Comparison of ENCODE assay signal across 8 cellular contexts in genomic region chr15:90931737-90932659, GRCh38. TPM values are rescaled to one million over a fixed set of nuclear protein-coding genes. Genes with fewer than 3 reads are reported as not detected.
A peak's percentile ranks its signal among the peaks of the same experiment; 100 is the strongest.
DNase-seq lines count a peak whose midpoint lies in the region; ATAC-seq and TF ChIP-seq lines count a peak whose summit lies in the region.

A gene with protein sequence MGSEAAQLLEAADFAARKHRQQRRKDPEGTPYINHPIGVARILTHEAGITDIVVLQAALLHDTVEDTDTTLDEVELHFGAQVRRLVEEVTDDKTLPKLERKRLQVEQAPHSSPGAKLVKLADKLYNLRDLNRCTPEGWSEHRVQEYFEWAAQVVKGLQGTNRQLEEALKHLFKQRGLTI (minus strand): TSS chr15:90932549. CDS start chr15:90932540, 9 bp downstream.

- intact Hi-C loops in Right ventricle myocardium inferior (cut with DNase I) = loop anchor here (1.0 to 10.0 kb wide), 4 partner anchors 29 to 1037 kb away; partner anchors contain the start of genes AP3S2 and MAN2A2
- intact Hi-C loops in tibial artery (cut with DNase I; ENCODE audit: low total_unique reads) = loop anchor here (2.0 to 10.0 kb wide), 3 partner anchors 29 to 333 kb away; partner anchors contain the start of gene MAN2A2

- peaks cover 3% of the 10 kb centered on the region for H3K36me3 Mint-ChIP-seq in activated naive CD8-positive, alpha-beta T cell

- peaks cover 44% of the 10 kb centered on the region for H3K4me1 Mint-ChIP-seq in activated naive CD8-positive, alpha-beta T cell (ENCODE audit: low read depth)

- H3K9me3 ChIP-seq in parathyroid adenoma (ENCODE audit: control insufficient read depth, low read length) (no peaks in the 10 kb centered on the region), tibial artery (no peaks in the 10 kb centered on the region)

- H3K4me3 Mint-ChIP-seq in activated naive CD8-positive, alpha-beta T cell = peak within 1 kb of the TSS; percentile 98

- DNase-seq in GM12864 (ENCODE audit: low read depth) = peak; percentile 83
- DNase-seq in NCI-H1048 (lab: John Stamatoyannopoulos, UW) = peak; percentile 79
- peak; percentile 85 for DNase-seq in SKM-1 treated with dmso at 0.1 percent for 144 hours (lab: John Stamatoyannopoulos, UW; ENCODE audit: unreplicated experiment)
- DNase-seq in Right ventricle myocardium inferior (ENCODE audit: missing footprints) = peak; percentile 95
- DNase-seq in tibial artery = peak; percentile 82 to 94

- H3K27me3 ChIP-seq in parathyroid adenoma (ENCODE audit: control insufficient read depth, insufficient read depth, low read length) = no peaks in the 10 kb centered on the region
- no peaks in the 10 kb centered on the region for H3K27me3 ChIP-seq in tibial artery

- peak; percentile 44 for ATAC-seq in HG02588 (IDR thresholded peaks at IDR 0.05; ENCODE audit: unreplicated experiment)
- ATAC-seq in Right ventricle myocardium inferior = peak; percentile 65

- H3K79me2 ChIP-seq in parathyroid adenoma = no peaks in the 10 kb centered on the region

- TF ChIP-seq CTCF in GM12864 (IDR thresholded peaks at IDR 0.05; ENCODE audit: low read depth, low read length, missing control alignments) = peak; percentile 86
- TF ChIP-seq CTCF in parathyroid adenoma (IDR thresholded peaks at IDR 0.05) = peak; percentile 84
- TF ChIP-seq CTCF in tibial artery (IDR thresholded peaks at IDR 0.05) = peak; percentile 91 to 97

- H3K27me3 Mint-ChIP-seq in activated naive CD8-positive, alpha-beta T cell = no peaks in the 10 kb centered on the region

- H3K36me3 ChIP-seq in parathyroid adenoma (ENCODE audit: control insufficient read depth, insufficient read depth, low read length) (no peaks in the 10 kb centered on the region), tibial artery (peaks cover 0 to 9% (median 0%) of the 10 kb centered on the region in 3 donors)

- H3K9ac ChIP-seq in parathyroid adenoma = no peak within 1 kb of the TSS

- peak within 1 kb of the TSS; percentile 95 for H3K4me2 ChIP-seq in parathyroid adenoma (ENCODE audit: low read length)

- H3K27ac Mint-ChIP-seq in activated naive CD8-positive, alpha-beta T cell = peak within 1 kb of the TSS; percentile 98

- peak within 1 kb of the TSS; percentile 83 for H3K27ac ChIP-seq in parathyroid adenoma
- peak within 1 kb of the TSS; percentile 87 to 96 for H3K27ac ChIP-seq in tibial artery

- H3K9me3 Mint-ChIP-seq in activated naive CD8-positive, alpha-beta T cell (ENCODE audit: low read depth) = no peaks in the 10 kb centered on the region

- peaks cover 6% of the 10 kb centered on the region for H3K4me1 ChIP-seq in parathyroid adenoma
- peaks cover 0 to 55% (median 40%) of the 10 kb centered on the region in 4 donors for H3K4me1 ChIP-seq in tibial artery

- H2AFZ ChIP-seq in parathyroid adenoma = peak within 1 kb of the TSS; percentile 83

- H3K4me3 ChIP-seq in GM12864 (ENCODE audit: low read depth, low read length) (peak within 1 kb of the TSS; percentile 99), parathyroid adenoma (ENCODE audit: low read depth, low read length) (peak within 1 kb of the TSS; percentile 78), tibial artery (peak within 1 kb of the TSS; percentile 69 to 81)

RNA-seq across cellular contexts. Expression of the gene that starts here (rescaled TPM):
- total RNA-seq in Right ventricle myocardium inferior = 18.9 TPM

Comparison
In these comparisons a context has a peak if more than half of its experiments do, and no peak if none do; other contexts are left out.
1. Peak in every context shown above with its lines: DNase-seq, ATAC-seq, H3K4me3 ChIP-seq and H3K27ac ChIP-seq.